Comparison of ENCODE assay signal across 14 cellular contexts in the genomic region with DNA sequence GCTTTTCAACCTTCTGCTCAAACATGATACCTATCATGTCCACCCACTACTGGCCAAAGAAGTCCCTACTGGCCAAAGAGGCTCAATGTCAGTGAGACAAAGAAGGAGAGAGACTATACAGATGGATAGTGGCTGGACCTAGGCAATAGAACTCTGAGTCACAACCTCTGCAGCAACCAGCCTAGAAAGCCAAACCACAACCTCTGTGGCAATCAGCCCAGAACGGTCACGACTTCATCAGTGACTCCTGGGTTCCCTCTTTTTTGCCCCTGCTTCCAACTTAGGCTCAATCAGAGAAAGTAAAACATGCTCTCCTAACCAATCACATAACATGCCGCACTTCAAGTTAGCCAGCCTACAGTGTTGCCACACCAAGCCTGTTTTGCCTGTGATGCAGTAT.
DNase-seq lines count a peak whose midpoint lies in the region; ATAC-seq and TF ChIP-seq lines count a peak whose summit lies in the region.
"Had no signal": no experiment of that assay in that cellular context is flagged by ENCODE, and none has a peak within 500 bp of the region (broad histone marks: within the 10 kb centered on the region; RNA-seq: fewer than 3 reads in every experiment).

No MANE protein-coding gene starts in this region.

- no peaks in the 10 kb centered on the region for H3K9me3 ChIP-seq in ascending aorta
- H3K9me3 ChIP-seq in lower lobe of right lung, result no peaks in the 10 kb centered on the region
- H3K9me3 ChIP-seq: sigmoid colon, SJSA1 had no signal

- POLR2A ChIA-PET in GM10248 (lab: Yijun Ruan, JAX), result no interaction called here

- TF ChIP-seq CTCF in ascending aorta (IDR thresholded peaks at IDR 0.05) (no peak), lower lobe of right lung (IDR thresholded peaks at IDR 0.05) (no peak), GM10248 (IDR thresholded peaks at IDR 0.05; ENCODE audit: control extremely low read depth, extremely low read depth, low read depth, missing control alignments) (no peak), lower leg skin (IDR thresholded peaks at IDR 0.05) (no peak)

- intact Hi-C loops in ascending aorta (cut with DNase I) (no loop called here), lower lobe of right lung (cut with DNase I) (no loop called here), lower leg skin (cut with DNase I; ENCODE audit: low total_unique reads) (no loop called here)

- H3K4me3 ChIP-seq in ascending aorta, result no peak overlapping the region
- no peak overlapping the region for H3K4me3 ChIP-seq in lower lobe of right lung
- H3K4me3 ChIP-seq in lower leg skin (ENCODE audit: low read depth, poor library complexity, severe bottlenecking), result no peak overlapping the region
- H3K4me3 ChIP-seq: sigmoid colon, SJSA1 had no signal

- H3K4me1 ChIP-seq in ascending aorta (no peaks in the 10 kb centered on the region), lower lobe of right lung (no peaks in the 10 kb centered on the region)
- H3K4me1 ChIP-seq: sigmoid colon, SJSA1 had no signal

- in situ Hi-C loops in ACHN (cut with HindIII; ENCODE audit: low pct_ligation_motif_present, low pct_unique_long_range_greater_than_20kb, low sequenced_read_pairs), result no loop called here

- H3K36me3 ChIP-seq in ascending aorta (no peaks in the 10 kb centered on the region), lower lobe of right lung (no peaks in the 10 kb centered on the region)
- H3K36me3 ChIP-seq: sigmoid colon, SJSA1 had no signal

- peak; percentile 51 to 87 for ATAC-seq in lower lobe of right lung

- WGBS in lower leg skin, 2 donors, result 55 to 69% methylated on average over 3 of the region's 3 CpGs

- CTCF ChIA-PET in GM10248 (lab: Yijun Ruan, JAX), result interaction anchor here (1.0 kb wide), 1 partner anchor 9 kb away, joined by 4 read pairs; no protein-coding TSS in a partner anchor

- H3K27me3 ChIP-seq in ascending aorta, result no peaks in the 10 kb centered on the region
- H3K27me3 ChIP-seq in lower lobe of right lung (ENCODE audit: low read depth), result no peaks in the 10 kb centered on the region
- H3K27me3 ChIP-seq: sigmoid colon, SJSA1 had no signal

- DNase-seq in CD1c-positive myeloid dendritic cell (ENCODE audit: extremely low spot score), result peak; percentile 18
- peak; percentile 85 for DNase-seq in LHCN-M2 (ENCODE audit: low read depth)
- peak; percentile 10 to 65 for DNase-seq in ascending aorta (ENCODE audit: low spot score in 2 of 2)
- peak; percentile 49 for DNase-seq in lower lobe of right lung
- DNase-seq in ACHN, result no peak
- DNase-seq in NCI-H526 (lab: John Stamatoyannopoulos, UW), result no peak
- DNase-seq in GM10248 (ENCODE audit: extremely low spot score), result no peak
- no peak for DNase-seq in lower leg skin (ENCODE audit: low spot score in 2 of 2)
- DNase-seq: activated CD4-positive, alpha-beta memory T cell treated with anti-CD3 and anti-CD28 coated beads for 36 hours; activated naive CD8-positive, alpha-beta T cell treated with anti-CD3 and anti-CD28 coated beads, Interleukin-2, amount 10 ng/mL, durations not matched to agents 7 days and 5 days; CD4-positive, alpha-beta T cell; NCI-H187 treated with DMSO at 0.1 percent for 48 hours; sigmoid colon had no signal

- TF ChIP-seq POLR2A in lower leg skin (IDR thresholded peaks at IDR 0.05), result no peak

- H3K27ac ChIP-seq in ascending aorta (no peak overlapping the region), lower lobe of right lung (no peak overlapping the region)
- H3K27ac ChIP-seq: sigmoid colon, SJSA1 had no signal

Comparison
In these comparisons a context has a peak if more than half of its experiments do, and no peak if none do; other contexts are left out.
1. DNase-seq: peak in CD1c-positive myeloid dendritic cell (single experiment), LHCN-M2 (single experiment), ascending aorta (2 of 2) and lower lobe of right lung (single experiment); none in ACHN (single experiment), NCI-H526 (0 of 2), GM10248 (single experiment) and lower leg skin (0 of 2).